In the genomic region with DNA sequence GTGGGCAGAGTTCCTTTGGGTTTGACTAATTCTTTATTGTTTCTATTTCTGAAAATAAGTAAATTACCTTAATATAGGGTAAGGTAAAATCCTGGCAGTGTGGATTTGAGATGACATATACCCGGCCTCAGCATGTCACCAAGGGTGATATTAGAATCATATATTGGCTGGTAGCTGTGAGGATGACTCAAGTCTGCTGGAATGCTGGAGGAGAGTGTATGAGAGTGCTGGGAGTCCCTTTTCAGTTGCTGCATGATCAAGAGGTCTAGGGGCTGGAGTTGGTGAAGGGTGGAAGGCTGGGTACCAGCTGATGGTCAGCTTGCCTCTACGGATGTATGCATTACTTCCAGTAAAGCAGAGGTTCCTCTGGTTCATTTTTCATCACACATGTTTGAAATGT, we compare ENCODE assay signal across 21 cellular contexts. TPM values are rescaled to one million over a fixed set of nuclear protein-coding genes. Genes with fewer than 3 reads are reported as not detected.
DNase-seq lines count a peak whose midpoint lies in the region; ATAC-seq and TF ChIP-seq lines count a peak whose summit lies in the region.
"Had no signal": no experiment of that assay in that cellular context is flagged by ENCODE, and none has a peak within 500 bp of the region (broad histone marks: within the 10 kb centered on the region; RNA-seq: fewer than 3 reads in every experiment).

No MANE protein-coding gene starts in this region.

- no peak overlapping the region for H3K4me2 ChIP-seq in GM23248 (ENCODE audit: unreplicated experiment)

- H3K79me2 ChIP-seq in GM23248 (ENCODE audit: insufficient read depth) = no peaks in the 10 kb centered on the region

- TF ChIP-seq CTCF in heart right ventricle (IDR thresholded peaks at IDR 0.05) = no peak

- H2AFZ ChIP-seq in GM23248 = no peak overlapping the region

- H4K20me1 ChIP-seq in GM23248 (ENCODE audit: insufficient read depth) = no peaks in the 10 kb centered on the region

- no peaks in the 10 kb centered on the region for H3K27me3 ChIP-seq in GM23248 (replicated peaks; ENCODE audit: insufficient read depth)
- H3K27me3 ChIP-seq in adipocyte (replicated peaks; ENCODE audit: control insufficient read depth, insufficient read depth, low read length) = no peaks in the 10 kb centered on the region
- no peaks in the 10 kb centered on the region for H3K27me3 ChIP-seq in heart right ventricle
- H3K27me3 ChIP-seq: right lobe of liver, SJSA1 had no signal

- H3K9me3 ChIP-seq in GM23248 (ENCODE audit: low read depth) (no peaks in the 10 kb centered on the region), adipocyte (ENCODE audit: control insufficient read depth, low read length) (no peaks in the 10 kb centered on the region), heart right ventricle (no peaks in the 10 kb centered on the region)
- H3K9me3 ChIP-seq: HAP-1, right lobe of liver, SJSA1 had no signal

- H3K9me2 ChIP-seq in GM23248 (ENCODE audit: insufficient read depth) = no peaks in the 10 kb centered on the region

- DNase-seq in ACHN (peak; percentile 21), GM23248 (peak; percentile 58), adipocyte (ENCODE audit: low read depth) (peak; percentile 28), heart right ventricle (no peak), NCI-H1092 treated with DMSO at 0.1 percent for 48 hours (lab: John Stamatoyannopoulos, UW) (no peak), HuH-7 (ENCODE audit: low spot score) (no peak)
- no peak for DNase-seq in activated CD4-positive, alpha-beta T cell treated with anti-CD3 and anti-CD28 coated beads, Interleukin-2, amount 50 U/mL, for 1 hour
- DNase-seq: activated effector memory CD4-positive, alpha-beta T cell treated with anti-CD3 and anti-CD28 coated beads, Interleukin-2, amount 50 U/mL, for 16 hours; aorta; KBM-7; NCI-H1092; NCI-H524; right lobe of liver; stimulated activated CD4-positive, alpha-beta T cell treated with anti-CD3 and anti-CD28 coated beads, Interleukin-1b, Interleukin-23, amount 100 ng/mL, for 48 hours; T-helper 9 cell; trophoblast cell had no signal

- H3K4me1 ChIP-seq in GM23248 (ENCODE audit: insufficient read depth) (peaks cover 20% of the 10 kb centered on the region), adipocyte (ENCODE audit: control insufficient read depth, insufficient read depth, low read length) (no peaks in the 10 kb centered on the region), heart right ventricle (peaks cover 0 to 25% (median 6%) of the 10 kb centered on the region in 9 donors)
- H3K4me1 ChIP-seq: HAP-1, right lobe of liver, SJSA1 had no signal

- 43 to 60% methylated on average over 2 of the region's 2 CpGs for WGBS in GM23248 (ENCODE audit: low coverage in 1 of 2, low lambda C conversion rate in 2 of 2, missing lambda C conversion rate in 2 of 2), 2 experiments
- WGBS in heart right ventricle, 2 donors = 72 to 74% methylated on average over 2 of the region's 2 CpGs

- intact Hi-C loops in heart right ventricle (cut with DNase I) = no loop called here

- H3K27ac ChIP-seq in GM23248 (no peak overlapping the region), heart right ventricle (peak overlapping the region in 1 of 10 donors; percentile 41)
- H3K27ac ChIP-seq: coronary artery, HL-60, right lobe of liver, SJSA1 had no signal

- H3K9ac ChIP-seq in GM23248 (no peak overlapping the region), adipocyte (ENCODE audit: low read length) (no peak overlapping the region)

- no peaks in the 10 kb centered on the region for H3F3A ChIP-seq in GM23248 (ENCODE audit: insufficient read depth)

- H3K4me3 ChIP-seq in GM23248 = no peak overlapping the region
- no peak overlapping the region for H3K4me3 ChIP-seq in adipocyte (ENCODE audit: low read length)
- H3K4me3 ChIP-seq in heart right ventricle = no peak overlapping the region
- H3K4me3 ChIP-seq: coronary artery, HAP-1, right lobe of liver, SJSA1 had no signal

- H3K36me3 ChIP-seq in GM23248 (ENCODE audit: low read depth) (no peaks in the 10 kb centered on the region), adipocyte (ENCODE audit: control insufficient read depth, insufficient read depth, low read length, severe bottlenecking) (no peaks in the 10 kb centered on the region), heart right ventricle (peaks cover 0 to 25% (median 0%) of the 10 kb centered on the region in 9 donors)
- H3K36me3 ChIP-seq: HAP-1, SJSA1 had no signal

- ATAC-seq in heart right ventricle (peak in 6 of 8 donors; percentile 55 to 87 (median 68)), GM18511 (IDR thresholded peaks at IDR 0.05; ENCODE audit: unreplicated experiment) (no peak)
- ATAC-seq: right lobe of liver had no signal

- in situ Hi-C loops in ACHN (cut with HindIII; ENCODE audit: low pct_ligation_motif_present, low pct_unique_long_range_greater_than_20kb, low sequenced_read_pairs) (no loop called here), GM23248 (cut with MboI) (no loop called here)

RNA-seq across cellular contexts. Expression of a gene that starts 40.5 kb away (rescaled TPM):
- total RNA-seq in GM23248 (2014; rRNA removed; shearing (Covaris generic)) = 25.2 and 26.9 TPM in 2 replicates
- polyA plus RNA-seq in GM23248 (2016; fragmentation: Nextera tagmentation; extraction: Ambion mirVana) (25.2 and 30.1 TPM in 2 replicates), heart right ventricle (10 to 100 TPM; 12.1 to 19.8 TPM)
- 10 to 100 TPM; 21.6 to 44.2 (median 31.9) TPM for total RNA-seq in heart right ventricle

Comparison
In these comparisons a context has a peak if more than half of its experiments do, and no peak if none do; other contexts are left out.
1. DNase-seq: peak in ACHN (single experiment), GM23248 (single experiment) and adipocyte (single experiment); none in heart right ventricle (0 of 2), NCI-H1092 treated with DMSO at 0.1 percent for 48 hours (single experiment), HuH-7 (single experiment) and activated CD4-positive, alpha-beta T cell treated with anti-CD3 and anti-CD28 coated beads, Interleukin-2, amount 50 U/mL, for 1 hour (single experiment).